ENCODE assay signal across 22 cellular contexts in the genomic region with DNA sequence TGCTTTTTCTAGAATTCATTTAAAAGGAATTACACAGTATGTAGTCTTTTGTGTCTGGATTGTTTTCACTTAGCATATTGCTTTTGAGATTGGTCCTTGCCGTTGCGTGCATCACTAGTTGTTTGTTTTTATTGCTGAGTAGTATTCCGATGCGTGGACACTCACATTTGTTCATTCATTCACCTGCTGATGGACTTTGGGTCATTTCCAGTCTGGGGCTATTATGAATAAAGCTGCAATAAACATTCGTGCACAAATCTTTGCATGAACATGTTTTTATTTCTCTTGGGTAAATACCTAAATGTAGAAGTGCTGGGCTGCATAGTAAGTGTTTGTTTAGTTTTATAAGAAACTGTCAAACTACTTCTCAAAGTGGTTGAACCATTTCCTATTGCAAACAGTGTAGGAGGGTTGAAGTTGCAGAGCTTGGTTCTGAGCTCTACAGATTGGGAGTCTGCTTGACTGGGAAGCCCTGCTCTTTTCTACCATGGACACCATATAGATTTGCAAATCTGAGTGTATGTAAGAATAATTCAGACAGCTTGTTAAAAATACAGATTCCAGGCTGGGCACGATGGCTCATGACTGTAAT.
"Had no signal": no experiment of that assay in that cellular context is flagged by ENCODE, and none has a peak within 500 bp of the region (broad histone marks: within the 10 kb centered on the region; RNA-seq: fewer than 3 reads in every experiment).

No MANE protein-coding gene starts in this region.

- FAIRE-seq: pancreas had no signal

- H3K9me3 ChIP-seq: pancreas, prostate gland, spleen, suprapubic skin, thoracic aorta, tibial artery, uterus had no signal

- H3K36me3 ChIP-seq: pancreas, prostate gland, spleen, suprapubic skin, thoracic aorta, tibial artery, uterus had no signal

- H3K27ac ChIP-seq: hepatocyte, pancreas, prostate gland, skin epidermis, spleen, suprapubic skin, thoracic aorta, tibial artery, uterus had no signal

- H3K27me3 ChIP-seq: hepatocyte, pancreas, spleen, uterus had no signal

- ATAC-seq: left lobe of liver; naive thymus-derived CD8-positive, alpha-beta T cell; pancreas; right cardiac atrium; sciatic nerve; stimulated activated effector memory CD8-positive, alpha-beta T cell treated with anti-CD3 and anti-CD28 coated beads, Interleukin-12 subunit alpha, Interleukin-12 subunit beta, amount 100 ng/mL, for 72 hours had no signal

- H3K4me3 ChIP-seq: hepatocyte, pancreas, prostate gland, skin epidermis, spleen, suprapubic skin, thoracic aorta, tibial artery, uterus had no signal

- DNase-seq: islet precursor cell; midbrain; naive thymus-derived CD8-positive, alpha-beta T cell; nucleus accumbens; pancreas; posterior cingulate gyrus; retina; right cardiac atrium; spleen; stimulated activated CD4-positive, alpha-beta T cell treated with anti-CD3 and anti-CD28 coated beads, Interleukin-4, amount 100 ng/mL, for 24 hours; stimulated activated naive CD4-positive, alpha-beta T cell; tibial artery; trophoblast cell; uterus had no signal

- H3K4me1 ChIP-seq: prostate gland, spleen, suprapubic skin, tibial artery, uterus had no signal
